36 cellular contexts compared by ENCODE assay signal in genomic region chr15:62500325-62500724, GRCh38.
"Had no signal": no experiment of that assay in that cellular context is flagged by ENCODE, and none has a peak within 500 bp of the region (broad histone marks: within the 10 kb centered on the region; RNA-seq: fewer than 3 reads in every experiment).

No MANE protein-coding gene starts in this region.

- H3K27me3 ChIP-seq: adrenal gland, body of pancreas, brain microvascular endothelial cell, cardiac muscle cell had no signal

- ATAC-seq: activated CD8-positive, alpha-beta T cell treated with anti-CD3 and anti-CD28 coated beads for 36 hours; activated naive CD4-positive, alpha-beta T cell treated with anti-CD3 and anti-CD28 coated beads, Interleukin-2, amount 50 U/mL, for 72 hours; activated T-cell treated with anti-CD3 and anti-CD28 coated beads, Interleukin-2, amount 50 U/mL, for 4 hours; activated T-cell treated with anti-CD3 and anti-CD28 coated beads, Interleukin-2, amount 50 U/mL, for 72 hours; activated T-helper 17 cell treated with anti-CD3 and anti-CD28 coated beads, Interleukin-2, amount 50 U/mL, for 72 hours; body of pancreas had no signal

- H3K36me3 ChIP-seq: adrenal gland, brain microvascular endothelial cell, cardiac muscle cell had no signal

- H3K9me3 ChIP-seq: adrenal gland, body of pancreas had no signal

- DNase-seq: activated B cell treated with CpG ODN at 0.5 μM for 24 hours; activated CD4-positive, alpha-beta memory T cell treated with anti-CD3 and anti-CD28 coated beads for 36 hours; activated CD4-positive, alpha-beta T cell treated with anti-CD3 and anti-CD28 coated beads for 4 hours; activated CD4-positive, alpha-beta T cell treated with anti-CD3 and anti-CD28 coated beads, Interleukin-2, amount 10 ng/mL, durations not matched to agents 24 days and 14 days; activated CD4-positive, alpha-beta T cell treated with anti-CD3 and anti-CD28 coated beads, Interleukin-2, amount 50 U/mL, for 1 hour; activated CD4-positive, alpha-beta T cell treated with anti-CD3 and anti-CD28 coated beads, Interleukin-2, amount 50 U/mL, for 4 hours; activated CD4-positive, CD25-positive, alpha-beta regulatory T cell treated with anti-CD3 and anti-CD28 coated beads, Interleukin-2, amount 50 U/mL, for 72 hours; activated CD8-positive, alpha-beta memory T cell treated with anti-CD3 and anti-CD28 coated beads, Interleukin-2, amount 50 U/mL, for 4 hours; activated CD8-positive, alpha-beta T cell treated with anti-CD3 and anti-CD28 coated beads for 36 hours; activated effector memory CD4-positive, alpha-beta T cell treated with anti-CD3 and anti-CD28 coated beads, Interleukin-2, amount 50 U/mL, for 16 hours; activated gamma-delta T cell treated with Interleukin-2 at 50 U/mL for 16 hours; activated naive CD4-positive, alpha-beta T cell; activated naive CD4-positive, alpha-beta T cell treated with anti-CD3 and anti-CD28 coated beads for 36 hours; activated naive CD4-positive, alpha-beta T cell treated with anti-CD3 and anti-CD28 coated beads, Interleukin-2, amount 50 U/mL, for 16 hours; activated naive CD8-positive, alpha-beta T cell treated with anti-CD3 and anti-CD28 coated beads for 36 hours; activated T-cell treated with anti-CD3 and anti-CD28 coated beads for 4 hours; activated T-cell treated with anti-CD3 and anti-CD28 coated beads, Interleukin-2, amount 50 U/mL, for 1 hour; activated T-cell treated with anti-CD3 and anti-CD28 coated beads, Interleukin-2, amount 50 U/mL, for 4 hours; activated T-cell treated with anti-CD3 and anti-CD28 coated beads, Interleukin-2, amount 50 U/mL, for 72 hours; adrenal gland; amniotic stem cell; aorta; body of pancreas; brain microvascular endothelial cell; caudate nucleus; cerebellar nuclear complex; T-helper 1 cell; T-helper 2 cell; T-helper 9 cell had no signal

- H3K4me3 ChIP-seq: adrenal gland, body of pancreas, cardiac muscle cell had no signal

- FAIRE-seq: astrocyte, bronchial epithelial cell, TTC549 had no signal

- H3K27ac ChIP-seq: adrenal gland, body of pancreas, brain microvascular endothelial cell, cardiac muscle cell, VCaP had no signal
